8 cellular contexts compared by ENCODE assay signal in genomic region chrX:139831689-139832456, GRCh38.
DNase-seq lines count a peak whose midpoint lies in the region; ATAC-seq and TF ChIP-seq lines count a peak whose summit lies in the region.

No MANE protein-coding gene starts in this region.

- no peaks in the 10 kb centered on the region for H3K9me3 Mint-ChIP-seq in type B pancreatic cell

- H3K27me3 ChIP-seq in gastroesophageal sphincter, result no peaks in the 10 kb centered on the region

- peak; percentile 1 for DNase-seq in DMS53 (lab: John Stamatoyannopoulos, UW)
- no peak for DNase-seq in DMS53 treated with DMSO at 0.1 percent for 48 hours (lab: John Stamatoyannopoulos, UW; ENCODE audit: unreplicated experiment)
- DNase-seq in NCI-H82 treated with DMSO at 0.1 percent for 48 hours (lab: John Stamatoyannopoulos, UW; ENCODE audit: unreplicated experiment), result peak; percentile 13
- DNase-seq in fibroblast of pulmonary artery (ENCODE audit: low read depth), result peak; percentile 84
- no peak for DNase-seq in type B pancreatic cell (ENCODE audit: extremely low spot score, unreplicated experiment)
- no peak for DNase-seq in SW480 (ENCODE audit: low spot score)

- H3K4me3 ChIP-seq in fibroblast of pulmonary artery (replicated peaks; ENCODE audit: low read depth, low read length), result peak overlapping the region; percentile 3
- H3K4me3 ChIP-seq in gastroesophageal sphincter, result no peak overlapping the region

- H3K4me1 ChIP-seq in gastroesophageal sphincter, result peaks cover 0 to 60% (median 0%) of the 10 kb centered on the region in 3 donors

- no peak overlapping the region for H3K4me3 Mint-ChIP-seq in type B pancreatic cell

- TF ChIP-seq EP300 in gastroesophageal sphincter (IDR thresholded peaks at IDR 0.05), result no peak

- 47 to 66% methylated on average over 2 to 3 of the region's 3 CpGs for WGBS in gastroesophageal sphincter (ENCODE audit: low coverage in 1 of 2), 2 donors

- no peak overlapping the region for H3K27ac Mint-ChIP-seq in type B pancreatic cell

- ATAC-seq in HG02763 (IDR thresholded peaks at IDR 0.05; ENCODE audit: unreplicated experiment) (peak; percentile 71), gastroesophageal sphincter (no peak)

- peaks cover 11% of the 10 kb centered on the region for H3K4me1 Mint-ChIP-seq in type B pancreatic cell (ENCODE audit: unreplicated experiment)

- TF ChIP-seq CTCF in fibroblast of pulmonary artery (IDR thresholded peaks at IDR 0.05; ENCODE audit: low read length, missing control alignments), result peak; percentile 1
- no peak for TF ChIP-seq CTCF in type B pancreatic cell (conservative IDR thresholded peaks at IDR 0.05)
- no peak for TF ChIP-seq CTCF in gastroesophageal sphincter (IDR thresholded peaks at IDR 0.05)

- no peak overlapping the region for H3K27ac ChIP-seq in gastroesophageal sphincter

- no peaks in the 10 kb centered on the region for H3K36me3 Mint-ChIP-seq in type B pancreatic cell

- H3K27me3 Mint-ChIP-seq in type B pancreatic cell, result no peaks in the 10 kb centered on the region

- no peaks in the 10 kb centered on the region for H3K36me3 ChIP-seq in gastroesophageal sphincter

- no peaks in the 10 kb centered on the region for H3K9me3 ChIP-seq in gastroesophageal sphincter

- no peak for TF ChIP-seq POLR2A in gastroesophageal sphincter (IDR thresholded peaks at IDR 0.05)

Comparison
In these comparisons a context has a peak if more than half of its experiments do, and no peak if none do; other contexts are left out.
1. DNase-seq: peak in DMS53 (single experiment), NCI-H82 treated with DMSO at 0.1 percent for 48 hours (single experiment) and fibroblast of pulmonary artery (single experiment); none in DMS53 treated with DMSO at 0.1 percent for 48 hours (single experiment), type B pancreatic cell (single experiment) and SW480 (single experiment).